ENCODE assay signal across 25 cellular contexts in genomic region chr1:28933277-28933676, GRCh38. TPM values are rescaled to one million over a fixed set of nuclear protein-coding genes. Genes with fewer than 3 reads are reported as not detected.
A peak's percentile ranks its signal among the peaks of the same experiment; 100 is the strongest.
DNase-seq lines count a peak whose midpoint lies in the region; ATAC-seq, FAIRE-seq and TF ChIP-seq lines count a peak whose summit lies in the region.
"Had no signal": no experiment of that assay in that cellular context is flagged by ENCODE, and none has a peak within 500 bp of the region (broad histone marks: within the 10 kb centered on the region; RNA-seq: fewer than 3 reads in every experiment).

No MANE protein-coding gene starts in this region.

- no peaks in the 10 kb centered on the region for H3K9me1 ChIP-seq in K562 (ENCODE audit: control insufficient read depth, insufficient read depth, low read length)

- no peak for DNase-seq in activated T-cell treated with anti-CD3 and anti-CD28 coated beads, Interleukin-2, amount 50 U/mL, for 4 hours
- no peak for DNase-seq in activated T-cell treated with anti-CD3 and anti-CD28 coated beads, Interleukin-2, amount 50 U/mL, for 1 hour
- DNase-seq in DND-41 = no peak
- DNase-seq in K562 (ENCODE audit: extremely low read depth in 1 of 4, low spot score in 3 of 4) = no peak
- DNase-seq in nephron progenitor cell = no peak
- DNase-seq in inferior parietal cortex (ENCODE audit: extremely low spot score) = no peak
- no peak for DNase-seq in NCI-H524 (lab: John Stamatoyannopoulos, UW)
- DNase-seq: activated CD4-positive, alpha-beta T cell treated with anti-CD3 and anti-CD28 coated beads, Interleukin-2, amount 10 ng/mL, durations not matched to agents 24 days and 14 days; activated CD8-positive, alpha-beta memory T cell treated with anti-CD3 and anti-CD28 coated beads, Interleukin-2, amount 50 U/mL, for 48 hours; dorsolateral prefrontal cortex; EL; glutamatergic neuron; mesenchymal stem cell; NCI-H187; right cardiac atrium; stimulated activated CD4-positive, alpha-beta T cell treated with anti-CD3 and anti-CD28 coated beads, Interleukin-4, amount 100 ng/mL, for 24 hours; stimulated activated naive CD4-positive, alpha-beta T cell treated with Interleukin-2 at 50 U/mL for 16 hours had no signal

- in situ Hi-C loops in K562 (cut with MboI) = no loop called here

- POLR2A ChIA-PET in K562 (lab: Yijun Ruan, JAX) = interaction anchor here (0.5 to 1.2 kb wide), 5 partner anchors 14 to 194 kb away, joined by 3 read pairs; no protein-coding TSS in a partner anchor

- peaks cover 11% of the 10 kb centered on the region for H3K4me1 ChIP-seq in DND-41 (ENCODE audit: insufficient read depth, low read length)
- peaks cover 27 to 32% of the 10 kb centered on the region in 2 experiments for H3K4me1 ChIP-seq in K562 (replicated peaks in 1 of 2; ENCODE audit: control insufficient read depth in 2 of 2, insufficient read depth in 2 of 2, low read length in 2 of 2)
- H3K4me1 ChIP-seq: SJSA1 had no signal

- H3K27ac Mint-ChIP-seq in nephron progenitor cell = peak overlapping the region; percentile 6

- no peak for FAIRE-seq in K562 (lab: Jason Lieb, UNC)
- FAIRE-seq: D721Med, GM19239, HepG2 had no signal

- 43% methylated on average over 2 of the region's 2 CpGs for WGBS in K562 (ENCODE audit: insufficient coverage, low coverage, missing lambda C conversion rate)

- H3K36me3 Mint-ChIP-seq in activated T-cell treated with anti-CD3 and anti-CD28 coated beads, Interleukin-2, amount 50 U/mL, for 4 hours (ENCODE audit: insufficient read depth) = peaks cover 10% of the 10 kb centered on the region
- H3K36me3 Mint-ChIP-seq in nephron progenitor cell (ENCODE audit: low read depth) = peaks cover 6% of the 10 kb centered on the region

- H3K4me3 Mint-ChIP-seq in activated T-cell treated with anti-CD3 and anti-CD28 coated beads, Interleukin-2, amount 50 U/mL, for 4 hours = peak overlapping the region; percentile 19
- no peak overlapping the region for H3K4me3 Mint-ChIP-seq in nephron progenitor cell
- H3K4me3 Mint-ChIP-seq: activated CD4-positive, alpha-beta T cell treated with anti-CD3 and anti-CD28 coated beads, Interleukin-2, amount 10 ng/mL, durations not matched to agents 24 days and 14 days had no signal

- H2AFZ ChIP-seq in DND-41 (ENCODE audit: low read depth, low read length) (no peak overlapping the region), K562 (ENCODE audit: low read depth, low read length) (no peak overlapping the region)

- TF ChIP-seq CTCF in DND-41 (IDR thresholded peaks at IDR 0.05; ENCODE audit: borderline replicate concordance, extremely low read depth, low read length, poor library complexity, severe bottlenecking) (no peak), K562 (IDR thresholded peaks at IDR 0.05 in 2 of 3, conservative IDR thresholded peaks at IDR 0.05 in 1 of 3; ENCODE audit: insufficient read depth in 2 of 3, low read depth in 1 of 3, low read length in 3 of 3) (no peak), nephron progenitor cell (IDR thresholded peaks at IDR 0.05) (no peak)

- H3K36me3 ChIP-seq in DND-41 (ENCODE audit: insufficient read depth, low read length) = no peaks in the 10 kb centered on the region
- peaks cover 6% of the 10 kb centered on the region for H3K36me3 ChIP-seq in K562 (ENCODE audit: control insufficient read depth, insufficient read depth, low read length)
- H3K36me3 ChIP-seq: HAP-1, SJSA1 had no signal

- intact Hi-C loops in K562 (cut with micrococcal nuclease) = no loop called here

- H3K27me3 Mint-ChIP-seq in activated T-cell treated with anti-CD3 and anti-CD28 coated beads, Interleukin-2, amount 50 U/mL, for 4 hours (ENCODE audit: low read depth) = no peaks in the 10 kb centered on the region
- H3K27me3 Mint-ChIP-seq in nephron progenitor cell (ENCODE audit: low read depth, poor library complexity) = no peaks in the 10 kb centered on the region
- H3K27me3 Mint-ChIP-seq: activated CD4-positive, alpha-beta T cell treated with anti-CD3 and anti-CD28 coated beads, Interleukin-2, amount 10 ng/mL, durations not matched to agents 24 days and 14 days had no signal

- ATAC-seq in activated T-cell treated with anti-CD3 and anti-CD28 coated beads, Interleukin-2, amount 50 U/mL, for 4 hours = peak; percentile 83 to 84
- ATAC-seq in DND-41 (ENCODE audit: insufficient read depth, low read depth) (0 out of 3 replicates have a peak, but pooled peaks have one; percentile 44), K562 (no peak), HG03039 (IDR thresholded peaks at IDR 0.05; ENCODE audit: unreplicated experiment) (no peak)
- ATAC-seq: HepG2, right cardiac atrium had no signal

- H3K9me3 Mint-ChIP-seq in activated T-cell treated with anti-CD3 and anti-CD28 coated beads, Interleukin-2, amount 50 U/mL, for 4 hours = no peaks in the 10 kb centered on the region
- peaks cover 5% of the 10 kb centered on the region for H3K9me3 Mint-ChIP-seq in nephron progenitor cell

- TF ChIP-seq RAD21 in K562 (CRISPR knock-in tag; conservative IDR thresholded peaks at IDR 0.05 in 1 of 2, IDR thresholded peaks at IDR 0.05 in 1 of 2) = no peak

- H3K27me3 ChIP-seq in DND-41 (ENCODE audit: insufficient read depth, low read length, poor library complexity) (no peaks in the 10 kb centered on the region), K562 (ENCODE audit: control insufficient read depth in 2 of 2, insufficient read depth in 2 of 2, low read length in 2 of 2) (no peaks in the 10 kb centered on the region)
- H3K27me3 ChIP-seq: BLaER1, dorsolateral prefrontal cortex, SJSA1 had no signal

- BruUV-seq in K562 (replicated peaks; lab: Mats Ljungman, UMichigan) = no TSS peak

- no peak overlapping the region for H3K27ac ChIP-seq in DND-41 (ENCODE audit: low read length)
- H3K27ac ChIP-seq in K562 (ENCODE audit: extremely low read depth, low read depth, low read length) = no peak overlapping the region
- H3K27ac ChIP-seq: BLaER1, dorsolateral prefrontal cortex, HL-60, SJSA1 had no signal

- TF ChIP-seq POLR2A in K562 (conservative IDR thresholded peaks at IDR 0.05) = no peak

- H3K4me2 ChIP-seq in DND-41 (ENCODE audit: insufficient read depth, low read length) = no peak overlapping the region
- no peak overlapping the region for H3K4me2 ChIP-seq in K562 (ENCODE audit: insufficient read depth, low read length)
- H3K4me2 ChIP-seq: BLaER1 had no signal

- peaks cover 92% of the 10 kb centered on the region for H3K79me2 ChIP-seq in DND-41 (ENCODE audit: insufficient read depth, low read length)
- H3K79me2 ChIP-seq in K562 (ENCODE audit: control insufficient read depth, insufficient read depth, low read length) = peaks cover 99% of the 10 kb centered on the region

- H3K4me3 ChIP-seq in DND-41 (ENCODE audit: low read depth in 1 of 2, low read length in 2 of 2) = no peak overlapping the region
- H3K4me3 ChIP-seq in K562 = no peak overlapping the region
- H3K4me3 ChIP-seq: BLaER1, dorsolateral prefrontal cortex, HAP-1, SJSA1 had no signal

- CTCF ChIA-PET in K562 (lab: Yijun Ruan, JAX; ENCODE audit: low intra/inter-chr PET ratio) = no interaction called here

- H3K9ac ChIP-seq in DND-41 (ENCODE audit: low read depth, low read length) (no peak overlapping the region), K562 (ENCODE audit: insufficient read depth in 1 of 2, low read depth in 2 of 2, low read length in 2 of 2) (no peak overlapping the region)
- H3K9ac ChIP-seq: BLaER1 had no signal

- H3K4me1 Mint-ChIP-seq in activated T-cell treated with anti-CD3 and anti-CD28 coated beads, Interleukin-2, amount 50 U/mL, for 4 hours (ENCODE audit: low read depth) = peaks cover 73% of the 10 kb centered on the region
- H3K4me1 Mint-ChIP-seq in nephron progenitor cell = peaks cover 19% of the 10 kb centered on the region

- TF ChIP-seq EP300 in K562 (IDR thresholded peaks at IDR 0.05; ENCODE audit: low read length) = no peak

- H4K20me1 ChIP-seq in DND-41 (ENCODE audit: insufficient read depth, low read length) (peaks cover 24% of the 10 kb centered on the region; the same call in 1 of the 2 replicates), K562 (replicated peaks; ENCODE audit: control insufficient read depth, insufficient read depth, low read length) (0 out of 2 replicates have a peak, but pooled peaks cover 8% of the 10 kb centered on the region)

- H3K9me3 ChIP-seq in DND-41 (ENCODE audit: insufficient read depth, low read length, severe bottlenecking) (no peaks in the 10 kb centered on the region), K562 (replicated peaks; ENCODE audit: control insufficient read depth, insufficient read depth, low read depth, low read length) (no peaks in the 10 kb centered on the region)
- H3K9me3 ChIP-seq: HAP-1, SJSA1 had no signal

TF ChIP-seq in K562, 482 proteins besides CTCF, POLR2A, EP300 and RAD21 (continues in another document):
- TF ChIP-seq ETV1 (tag; conservative IDR thresholded peaks at IDR 0.05; ENCODE audit: low read depth) = no peak
- TF ChIP-seq HMBOX1 (IDR thresholded peaks at IDR 0.05) = 0 out of 2 replicates have a peak, but pooled peaks have one; percentile 49

RNA-seq across cellular contexts. Expression of gene EPB41, which starts 18.9 kb away (rescaled TPM):
- total RNA-seq in activated T-cell treated with anti-CD3 and anti-CD28 coated beads, Interleukin-2, amount 50 U/mL, for 4 hours = 10 to 100 TPM; 64.3 to 66.3 (median 65.8) TPM
- total RNA-seq in K562 (2011; cell fraction: chromatin; rRNA removed; ENCODE audit: low replicate concordance) = 277 and 637 TPM in 2 replicates
- total RNA-seq in K562 (2011; cell fraction: nucleolus; rRNA removed) = 152 and 208 TPM in 2 replicates
- 354 and 569 TPM in 2 replicates for total RNA-seq in K562 (2011; cell fraction: nucleoplasm; rRNA removed)
- total RNA-seq in K562 (2014; rRNA removed) (141 and 146 TPM in 2 replicates), K562 (2014; rRNA removed; fragmentation: Illumina TruSeq; extraction: Trizol) (169 and 175 TPM in 2 replicates), K562 (2015; rRNA removed; fragmentation: Illumina TruSeq; extraction: Trizol) (186 and 188 TPM in 2 replicates), K562 (2021) (141 and 147 TPM in 2 replicates)
- polyA plus RNA-seq in K562 (2011; rRNA removed) (185 and 213 TPM in 2 replicates), K562 (2014; fragmentation: Illumina TruSeq; extraction: Trizol) (150 and 201 TPM in 2 replicates), K562 (2014; fragmentation: Nextera tagmentation; extraction: Ambion mirVana) (1 to 10 TPM; 3.7 to 7.0 TPM), K562 (2014; rRNA removed) (105 and 123 TPM in 2 replicates)
- polyA plus RNA-seq in K562 (2011; cell fraction: cytosol; rRNA removed) = 72.3 and 123 TPM in 2 replicates
- 68.9 and 82.0 TPM in 2 replicates for polyA plus RNA-seq in K562 (2011; cell fraction: nucleus; rRNA removed)
- 89.0 and 98.6 TPM in 2 replicates for polyA plus RNA-seq in K562 (2012)
- 313 and 341 TPM in 2 replicates for polyA minus RNA-seq in K562 (2011; rRNA and poly(A)+ RNA removed)
- 113 and 123 TPM in 2 replicates for polyA minus RNA-seq in K562 (2011; cell fraction: cytosol; rRNA and poly(A)+ RNA removed)
- polyA minus RNA-seq in K562 (2011; cell fraction: nucleus; rRNA and poly(A)+ RNA removed) = 54.0 and 104 TPM in 2 replicates

Comparison
In these comparisons a context has a peak if more than half of its experiments do, and no peak if none do; other contexts are left out.
1. ATAC-seq: peak in activated T-cell treated with anti-CD3 and anti-CD28 coated beads, Interleukin-2, amount 50 U/mL, for 4 hours (2 of 2) and DND-41 (single experiment); none in K562 (single experiment) and HG03039 (single experiment).